ENCODE assay signal across 18 cellular contexts in the genomic region with DNA sequence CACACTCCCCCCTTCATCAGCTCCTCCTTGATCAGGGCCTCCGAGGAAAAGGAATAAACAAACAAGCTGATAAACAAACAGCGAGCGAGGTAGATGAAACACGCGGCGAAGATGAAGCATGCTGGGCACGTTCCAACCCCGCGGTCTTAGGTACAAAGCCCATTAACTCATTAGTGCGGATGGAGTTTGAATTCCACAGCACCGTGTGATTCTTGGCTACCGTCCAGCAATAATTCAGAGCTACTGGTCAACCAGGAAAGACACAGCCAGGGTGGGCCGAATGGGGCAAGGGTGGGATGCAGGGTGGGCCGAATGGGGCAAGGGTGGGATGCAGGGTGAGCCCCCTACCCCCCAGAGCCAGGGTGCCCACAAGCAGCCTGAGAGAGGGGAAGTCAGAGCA.
A peak's percentile ranks its signal among the peaks of the same experiment; 100 is the strongest.
DNase-seq lines count a peak whose midpoint lies in the region; ATAC-seq and TF ChIP-seq lines count a peak whose summit lies in the region.
"Had no signal": no experiment of that assay in that cellular context is flagged by ENCODE, and none has a peak within 500 bp of the region (broad histone marks: within the 10 kb centered on the region; RNA-seq: fewer than 3 reads in every experiment).

No MANE protein-coding gene starts in this region.

- no TSS peak for BruUV-seq in MCF 10A (replicated peaks; lab: Mats Ljungman, UMichigan)

- H3K36me3 ChIP-seq in GM23338 (ENCODE audit: insufficient read depth): no peaks in the 10 kb centered on the region
- H3K36me3 ChIP-seq: BLaER1 had no signal

- H3K27me3 Mint-ChIP-seq in GM23338 (ENCODE audit: insufficient read depth, low read depth, poor library complexity) (peaks cover 6% of the 10 kb centered on the region), MCF 10A (ENCODE audit: insufficient read depth, unreplicated experiment) (peaks cover 71% of the 10 kb centered on the region)

- no peak for TF ChIP-seq CTCF in GM23338 (conservative IDR thresholded peaks at IDR 0.05; ENCODE audit: low read depth in 2 of 2)
- TF ChIP-seq CTCF in MCF 10A (IDR thresholded peaks at IDR 0.05; ENCODE audit: unreplicated experiment): no peak

- ATAC-seq in GM23338 (no peak), HG02884 (IDR thresholded peaks at IDR 0.05; ENCODE audit: unreplicated experiment) (no peak)
- ATAC-seq: PC-3 had no signal

- H3F3A ChIP-seq in GM23338 (replicated peaks; ENCODE audit: low read depth): no peaks in the 10 kb centered on the region

- no peaks in the 10 kb centered on the region for H3K79me2 ChIP-seq in GM23338 (replicated peaks; ENCODE audit: insufficient read depth)

- intact Hi-C loops in MCF 10A (cut with micrococcal nuclease): no loop called here

- no peaks in the 10 kb centered on the region for H3K27me3 ChIP-seq in GM23338 (ENCODE audit: insufficient read depth)
- H3K27me3 ChIP-seq: BLaER1 had no signal

- DNase-seq in GM23338 (ENCODE audit: low spot score) (no peak), SW480 (ENCODE audit: low spot score) (peak; percentile 39), dermis blood vessel endothelial cell (peak; percentile 14), retina (peak; percentile 11), NCI-H1694 (lab: John Stamatoyannopoulos, UW) (no peak), MCF 10A (ENCODE audit: unreplicated experiment) (no peak)
- DNase-seq: CD4-positive, alpha-beta memory T cell; NCI-H1417; NCI-H1930; NCI-H2171; NCI-H446; NCI-H774; PC-3; RPMI8226; SHP77 treated with DMSO at 0.1 percent for 48 hours had no signal

- no peak overlapping the region for H3K27ac ChIP-seq in GM23338 (ENCODE audit: low read depth)
- H3K27ac ChIP-seq: BLaER1, KMS-11 had no signal

- H3K9me3 Mint-ChIP-seq in GM23338: no peaks in the 10 kb centered on the region
- no peaks in the 10 kb centered on the region for H3K9me3 Mint-ChIP-seq in MCF 10A (ENCODE audit: unreplicated experiment)
- H3K9me3 Mint-ChIP-seq: CD4-positive, alpha-beta memory T cell had no signal

- H3K27ac Mint-ChIP-seq in GM23338 (no peak overlapping the region), MCF 10A (ENCODE audit: low read depth, unreplicated experiment) (no peak overlapping the region)
- H3K27ac Mint-ChIP-seq: CD4-positive, alpha-beta memory T cell had no signal

- no peak overlapping the region for H3K4me3 ChIP-seq in GM23338
- H3K4me3 ChIP-seq: BLaER1 had no signal

- no peaks in the 10 kb centered on the region for H3K4me1 ChIP-seq in GM23338 (ENCODE audit: insufficient read depth)

- POLR2A ChIA-PET in MCF 10A (lab: Yijun Ruan, JAX): no interaction called here

- H2AFZ ChIP-seq in GM23338: 0 out of 2 replicates have a peak overlapping the region, but pooled peaks have one; percentile 43

- H3K4me1 Mint-ChIP-seq in GM23338: no peaks in the 10 kb centered on the region
- H3K4me1 Mint-ChIP-seq in MCF 10A (ENCODE audit: insufficient read depth, unreplicated experiment): no peaks in the 10 kb centered on the region
- H3K4me1 Mint-ChIP-seq: CD4-positive, alpha-beta memory T cell had no signal

- H4K20me1 ChIP-seq in GM23338 (replicated peaks; ENCODE audit: insufficient read depth): no peaks in the 10 kb centered on the region
- H4K20me1 ChIP-seq: BLaER1 had no signal

- H3K4me2 ChIP-seq in GM23338: no peak overlapping the region
- H3K4me2 ChIP-seq: BLaER1, KMS-11 had no signal

- no peaks in the 10 kb centered on the region for H3K36me3 Mint-ChIP-seq in GM23338 (ENCODE audit: low read depth)
- H3K36me3 Mint-ChIP-seq in MCF 10A (ENCODE audit: insufficient read depth, unreplicated experiment): no peaks in the 10 kb centered on the region
- H3K36me3 Mint-ChIP-seq: CD4-positive, alpha-beta memory T cell had no signal

- H3K9me2 ChIP-seq in GM23338 (ENCODE audit: insufficient read depth): no peaks in the 10 kb centered on the region

- CTCF ChIA-PET in MCF 10A (lab: Yijun Ruan, JAX): no interaction called here

- no peak overlapping the region for H3K4me3 Mint-ChIP-seq in GM23338
- no peak overlapping the region for H3K4me3 Mint-ChIP-seq in MCF 10A (ENCODE audit: unreplicated experiment)
- H3K4me3 Mint-ChIP-seq: CD4-positive, alpha-beta memory T cell had no signal

TF ChIP-seq in GM23338, 12 proteins besides CTCF, POLR2A, EP300 and RAD21 (continues in another document):
- TF ChIP-seq NANOG (IDR thresholded peaks at IDR 0.05; ENCODE audit: borderline replicate concordance): no peak
- TF ChIP-seq POLR2AphosphoS5 (IDR thresholded peaks at IDR 0.05; ENCODE audit: low read depth): no peak
- TF ChIP-seq EZH2phosphoT487 (IDR thresholded peaks at IDR 0.05; ENCODE audit: unreplicated experiment): no peak
- TF ChIP-seq CREB1 (CRISPR knock-in tag; IDR thresholded peaks at IDR 0.05; ENCODE audit: low read depth): no peak
- TF ChIP-seq, protein P1, sequence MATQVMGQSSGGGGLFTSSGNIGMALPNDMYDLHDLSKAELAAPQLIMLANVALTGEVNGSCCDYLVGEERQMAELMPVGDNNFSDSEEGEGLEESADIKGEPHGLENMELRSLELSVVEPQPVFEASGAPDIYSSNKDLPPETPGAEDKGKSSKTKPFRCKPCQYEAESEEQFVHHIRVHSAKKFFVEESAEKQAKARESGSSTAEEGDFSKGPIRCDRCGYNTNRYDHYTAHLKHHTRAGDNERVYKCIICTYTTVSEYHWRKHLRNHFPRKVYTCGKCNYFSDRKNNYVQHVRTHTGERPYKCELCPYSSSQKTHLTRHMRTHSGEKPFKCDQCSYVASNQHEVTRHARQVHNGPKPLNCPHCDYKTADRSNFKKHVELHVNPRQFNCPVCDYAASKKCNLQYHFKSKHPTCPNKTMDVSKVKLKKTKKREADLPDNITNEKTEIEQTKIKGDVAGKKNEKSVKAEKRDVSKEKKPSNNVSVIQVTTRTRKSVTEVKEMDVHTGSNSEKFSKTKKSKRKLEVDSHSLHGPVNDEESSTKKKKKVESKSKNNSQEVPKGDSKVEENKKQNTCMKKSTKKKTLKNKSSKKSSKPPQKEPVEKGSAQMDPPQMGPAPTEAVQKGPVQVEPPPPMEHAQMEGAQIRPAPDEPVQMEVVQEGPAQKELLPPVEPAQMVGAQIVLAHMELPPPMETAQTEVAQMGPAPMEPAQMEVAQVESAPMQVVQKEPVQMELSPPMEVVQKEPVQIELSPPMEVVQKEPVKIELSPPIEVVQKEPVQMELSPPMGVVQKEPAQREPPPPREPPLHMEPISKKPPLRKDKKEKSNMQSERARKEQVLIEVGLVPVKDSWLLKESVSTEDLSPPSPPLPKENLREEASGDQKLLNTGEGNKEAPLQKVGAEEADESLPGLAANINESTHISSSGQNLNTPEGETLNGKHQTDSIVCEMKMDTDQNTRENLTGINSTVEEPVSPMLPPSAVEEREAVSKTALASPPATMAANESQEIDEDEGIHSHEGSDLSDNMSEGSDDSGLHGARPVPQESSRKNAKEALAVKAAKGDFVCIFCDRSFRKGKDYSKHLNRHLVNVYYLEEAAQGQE (IDR thresholded peaks at IDR 0.05; ENCODE audit: unreplicated experiment): no peak

Comparison
In these comparisons a context has a peak if more than half of its experiments do, and no peak if none do; other contexts are left out.
1. DNase-seq: peak in SW480 (single experiment), dermis blood vessel endothelial cell (single experiment) and retina (single experiment); none in GM23338 (single experiment), NCI-H1694 (single experiment) and MCF 10A (single experiment).